Comparison of ENCODE assay signal across 10 cellular contexts in the genomic region with DNA sequence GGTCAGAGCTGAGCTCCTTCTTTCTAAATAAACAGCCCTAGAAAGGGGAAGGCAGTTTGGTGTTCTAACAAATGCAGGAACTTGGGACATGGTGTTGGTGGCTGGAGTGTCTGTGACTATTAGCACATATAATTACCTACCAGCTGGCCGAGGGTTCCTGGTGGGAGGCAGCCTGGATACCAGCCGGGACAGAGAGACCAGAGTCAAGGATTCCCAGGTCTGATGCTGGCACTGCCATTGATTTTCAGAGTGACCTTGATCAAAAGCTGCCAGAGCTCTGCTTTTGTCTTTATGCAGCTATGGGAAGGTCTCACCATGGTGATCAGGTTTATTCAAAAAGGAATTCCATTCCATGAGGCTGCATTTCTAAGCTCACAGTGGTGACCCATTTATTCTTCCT.
"Had no signal": no experiment of that assay in that cellular context is flagged by ENCODE, and none has a peak within 500 bp of the region (broad histone marks: within the 10 kb centered on the region; RNA-seq: fewer than 3 reads in every experiment).

No MANE protein-coding gene starts in this region.

- H3K27ac ChIP-seq: cardiac muscle cell, esophagus squamous epithelium, pancreas, thoracic aorta had no signal

- H3K4me1 ChIP-seq: pancreas had no signal

- H3K4me3 ChIP-seq: cardiac muscle cell, esophagus squamous epithelium, pancreas, thoracic aorta had no signal

- H3K9me3 ChIP-seq: pancreas had no signal

- FAIRE-seq: pancreas had no signal

- ATAC-seq: naive thymus-derived CD4-positive, alpha-beta T cell; pancreas; stimulated activated naive B cell treated with anti-CD40 and anti-IgM and Interleukin-4, amounts not matched to agents 10 μg/mL and 1 μg/mL and 100 μg/mL, for 72 hours had no signal

- DNase-seq: activated CD4-positive, alpha-beta memory T cell treated with anti-CD3 and anti-CD28 coated beads for 36 hours; activated CD4-positive, alpha-beta T cell treated with anti-CD3 and anti-CD28 coated beads for 4 hours; effector memory CD4-positive, alpha-beta T cell; esophagus squamous epithelium; mesenchymal stem cell; naive thymus-derived CD4-positive, alpha-beta T cell; pancreas; stimulated activated naive B cell treated with anti-CD40 and anti-IgM and Interleukin-4, amounts not matched to agents 10 μg/mL and 1 μg/mL and 100 μg/mL, for 72 hours had no signal

- H3K36me3 ChIP-seq: cardiac muscle cell, pancreas, thoracic aorta had no signal
